ENCODE assay signal across 1 cellular context in genomic region chr6:30782425-30783014, GRCh38.
TF ChIP-seq lines count a peak whose summit lies in the region.

No MANE protein-coding gene starts in this region.

TF ChIP-seq in K562, 482 proteins besides CTCF, POLR2A, EP300 and RAD21 (continued from another document and continues in another):
- no peak for TF ChIP-seq SNAPC5 (CRISPR knock-in tag; IDR thresholded peaks at IDR 0.05)
- TF ChIP-seq IFI16 (CRISPR knock-in tag; IDR thresholded peaks at IDR 0.05): no peak
- TF ChIP-seq SREBF1 (IDR thresholded peaks at IDR 0.05; ENCODE audit: borderline replicate concordance, low read depth, low read length): no peak
- no peak for TF ChIP-seq SMARCA5 (IDR thresholded peaks at IDR 0.05)
- no peak for TF ChIP-seq DPF2 (IDR thresholded peaks at IDR 0.05)
- no peak for TF ChIP-seq NEUROD1 (IDR thresholded peaks at IDR 0.05; ENCODE audit: borderline replicate concordance, low read depth, low read length, partially characterized antibody)
- TF ChIP-seq AFF1 (IDR thresholded peaks at IDR 0.05; ENCODE audit: low read depth in 1 of 2, partially characterized antibody in 2 of 2): no peak
- no peak for TF ChIP-seq TCF15 (CRISPR knock-in tag; IDR thresholded peaks at IDR 0.05)
- no peak for TF ChIP-seq ZNF778 (CRISPR knock-in tag; IDR thresholded peaks at IDR 0.05)
- TF ChIP-seq LEF1 (IDR thresholded peaks at IDR 0.05): no peak
- 0 out of 4 replicates have a peak, but pooled peaks of 1 of the 2 experiments have one; percentile 15 for TF ChIP-seq ARNT (IDR thresholded peaks at IDR 0.05)
- no peak for TF ChIP-seq ZBTB2 (IDR thresholded peaks at IDR 0.05)
- TF ChIP-seq NELFE (IDR thresholded peaks at IDR 0.05; ENCODE audit: insufficient read depth, insufficient read length): no peak
- TF ChIP-seq ZNF589 (CRISPR knock-in tag; IDR thresholded peaks at IDR 0.05; ENCODE audit: low read depth): no peak
- TF ChIP-seq RBM17 (IDR thresholded peaks at IDR 0.05; ENCODE audit: borderline replicate concordance, low read depth, low read length): no peak
- TF ChIP-seq MYC (IDR thresholded peaks at IDR 0.05; ENCODE audit: low read depth, low read length): no peak
- TF ChIP-seq MYC (CRISPR knock-in tag; IDR thresholded peaks at IDR 0.05; ENCODE audit: borderline replicate concordance, low read depth): no peak
- TF ChIP-seq PCBP1 (IDR thresholded peaks at IDR 0.05; ENCODE audit: low read depth, low read length, poor library complexity, severe bottlenecking): no peak
- TF ChIP-seq PCBP2 (IDR thresholded peaks at IDR 0.05; ENCODE audit: low read depth, low read length, poor library complexity, severe bottlenecking): no peak
- no peak for TF ChIP-seq BMI1 (IDR thresholded peaks at IDR 0.05; ENCODE audit: low read length)
- TF ChIP-seq REST (CRISPR knock-in tag; IDR thresholded peaks at IDR 0.05; ENCODE audit: low read depth): no peak
- TF ChIP-seq ZSCAN29 (IDR thresholded peaks at IDR 0.05): no peak
- TF ChIP-seq NR2F6 (CRISPR knock-in tag; IDR thresholded peaks at IDR 0.05): no peak
- TF ChIP-seq ZBTB33 (CRISPR knock-in tag; IDR thresholded peaks at IDR 0.05): no peak
- no peak; the same call in 1 of the 2 replicates for TF ChIP-seq DDX20 (tag; IDR thresholded peaks at IDR 0.05; ENCODE audit: low read depth)
- TF ChIP-seq RBM34 (IDR thresholded peaks at IDR 0.05; ENCODE audit: borderline replicate concordance, insufficient read depth, low read length): no peak
- TF ChIP-seq ZBED1 (IDR thresholded peaks at IDR 0.05): no peak
- no peak for TF ChIP-seq BCL6 (CRISPR knock-in tag; IDR thresholded peaks at IDR 0.05)
- no peak for TF ChIP-seq MTA3 (IDR thresholded peaks at IDR 0.05; ENCODE audit: borderline replicate concordance)
- no peak for TF ChIP-seq ARID3A (IDR thresholded peaks at IDR 0.05; ENCODE audit: borderline replicate concordance, low read depth, low read length)
- TF ChIP-seq RFX7 (CRISPR knock-in tag; IDR thresholded peaks at IDR 0.05): no peak
- TF ChIP-seq ZNF384 (IDR thresholded peaks at IDR 0.05; ENCODE audit: low read depth, low read length): no peak
- no peak for TF ChIP-seq ZBTB12 (CRISPR knock-in tag; IDR thresholded peaks at IDR 0.05)
- peak in 1 of 2 experiments; percentile 20; a peak in 1 of 4 replicates for TF ChIP-seq ZNF639 (CRISPR knock-in tag; conservative IDR thresholded peaks at IDR 0.05 in 1 of 2, IDR thresholded peaks at IDR 0.05 in 1 of 2)
- no peak for TF ChIP-seq NR0B1 (IDR thresholded peaks at IDR 0.05; ENCODE audit: partially characterized antibody)
- no peak for TF ChIP-seq KLF13 (tag; IDR thresholded peaks at IDR 0.05; ENCODE audit: borderline replicate concordance, low read depth)
- no peak for TF ChIP-seq ZNF551 (CRISPR knock-in tag; IDR thresholded peaks at IDR 0.05)
- TF ChIP-seq KAT7 (CRISPR knock-in tag; IDR thresholded peaks at IDR 0.05; ENCODE audit: borderline replicate concordance): 0 out of 2 replicates have a peak, but pooled peaks have one; percentile 48
- TF ChIP-seq POLR2B (IDR thresholded peaks at IDR 0.05; ENCODE audit: low read depth, partially characterized antibody): no peak
- no peak for TF ChIP-seq RAD51 (IDR thresholded peaks at IDR 0.05; ENCODE audit: borderline replicate concordance, low read depth)
- TF ChIP-seq NCOA6 (IDR thresholded peaks at IDR 0.05): no peak
- no peak for TF ChIP-seq ZNF140 (CRISPR knock-in tag; IDR thresholded peaks at IDR 0.05)
- TF ChIP-seq PHF8 (IDR thresholded peaks at IDR 0.05; ENCODE audit: borderline replicate concordance, low read length): no peak
- peak; percentile 52; the same call in 1 of the 2 replicates for TF ChIP-seq FOXJ2 (tag; IDR thresholded peaks at IDR 0.05)
- peak; percentile 74; the same call in 1 of the 2 replicates for TF ChIP-seq POLR2H (tag; IDR thresholded peaks at IDR 0.05; ENCODE audit: low read depth)
